In the genomic region with DNA sequence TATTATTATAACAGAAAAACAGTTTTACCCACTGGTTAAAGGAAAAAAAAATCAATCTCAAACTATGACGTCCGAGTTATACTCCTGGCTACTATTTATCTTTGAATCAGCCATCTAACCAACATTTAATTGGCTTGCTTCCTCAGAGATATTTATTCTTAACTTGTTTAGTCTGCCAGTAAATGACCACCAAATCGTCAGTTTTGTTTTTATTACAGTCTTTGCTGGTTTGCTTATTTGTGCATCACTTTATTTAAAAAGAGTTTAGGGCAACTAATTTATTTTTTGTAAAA, we compare ENCODE assay signal across 12 cellular contexts.
DNase-seq lines count a peak whose midpoint lies in the region; ATAC-seq, FAIRE-seq and TF ChIP-seq lines count a peak whose summit lies in the region.
"Had no signal": no experiment of that assay in that cellular context is flagged by ENCODE, and none has a peak within 500 bp of the region (broad histone marks: within the 10 kb centered on the region; RNA-seq: fewer than 3 reads in every experiment).

No MANE protein-coding gene starts in this region.

- H3K27ac ChIP-seq in SK-N-SH (ENCODE audit: low read depth in 2 of 2, low read length in 1 of 2), result peak overlapping the region; percentile 34 to 54
- H3K27ac ChIP-seq in fibroblast of lung (ENCODE audit: insufficient read depth, low read length), result no peak overlapping the region
- peak overlapping the region in 1 of 4 donors; percentile 40 for H3K27ac ChIP-seq in pancreas
- H3K27ac ChIP-seq: C4-2B had no signal

- H3K4me1 ChIP-seq in SK-N-SH (ENCODE audit: control insufficient read depth in 1 of 2, insufficient read depth in 2 of 2, low read depth in 1 of 2, low read length in 1 of 2) (peaks cover 20 to 26% of the 10 kb centered on the region in 2 experiments; a peak in 3 of 4 replicates), fibroblast of lung (ENCODE audit: control insufficient read depth, extremely low read depth, insufficient read depth, low read length) (peaks cover 4% of the 10 kb centered on the region), pancreas (peaks cover 0 to 25% (median 19%) of the 10 kb centered on the region in 3 donors)

- 60% methylated on average over 3 of the region's 3 CpGs for WGBS in SK-N-SH (ENCODE audit: low lambda C conversion rate)
- WGBS in pancreas, 2 donors, result 6 to 8% methylated on average over 3 of the region's 3 CpGs

- no peak for TF ChIP-seq CTCF in SK-N-SH (IDR thresholded peaks at IDR 0.05)
- no peak for TF ChIP-seq CTCF in fibroblast of lung (conservative IDR thresholded peaks at IDR 0.05 in 1 of 2, IDR thresholded peaks at IDR 0.05 in 1 of 2; ENCODE audit: low read depth in 1 of 2, low read length in 2 of 2)
- no peak for TF ChIP-seq CTCF in pancreas (IDR thresholded peaks at IDR 0.05)

- H3K9me3 ChIP-seq in SK-N-SH, result no peaks in the 10 kb centered on the region
- H3K9me3 ChIP-seq in fibroblast of lung (ENCODE audit: control insufficient read depth, insufficient read depth, low read depth, low read length), result no peaks in the 10 kb centered on the region
- no peaks in the 10 kb centered on the region for H3K9me3 ChIP-seq in pancreas
- H3K9me3 ChIP-seq: HAP-1 had no signal

- no peaks in the 10 kb centered on the region for H3K9me2 ChIP-seq in SK-N-SH

- DNase-seq in EH (ENCODE audit: low read depth) (peak; percentile 42), SK-N-SH (no peak), fibroblast of lung (ENCODE audit: low read depth in 2 of 2) (peak; percentile 27 to 57), pancreas (no peak), NCI-H2227 treated with DMSO at 0.1 percent for 48 hours (lab: John Stamatoyannopoulos, UW) (no peak), islet precursor cell (no peak)
- no peak for DNase-seq in stimulated activated CD4-positive, alpha-beta T cell treated with anti-CD3 and anti-CD28 coated beads, Interleukin-1b, Interleukin-23, amount 100 ng/mL, for 48 hours
- DNase-seq: COR-L47, NCI-H226 had no signal

- H3F3A ChIP-seq in SK-N-SH (replicated peaks; ENCODE audit: insufficient read depth), result peaks cover 11% of the 10 kb centered on the region

- FAIRE-seq in pancreas (lab: Jason Lieb, UNC), result no peak

- H3K36me3 ChIP-seq in SK-N-SH (replicated peaks in 1 of 2; ENCODE audit: control insufficient read depth in 1 of 2, insufficient read depth in 2 of 2, low read length in 1 of 2) (peaks cover 0 to 3% of the 10 kb centered on the region in 2 experiments), fibroblast of lung (ENCODE audit: control insufficient read depth, insufficient read depth, low read length) (no peaks in the 10 kb centered on the region), pancreas (no peaks in the 10 kb centered on the region)
- H3K36me3 ChIP-seq: HAP-1 had no signal

- TF ChIP-seq RAD21 in SK-N-SH (IDR thresholded peaks at IDR 0.05; ENCODE audit: low read length), result no peak

- H3K4me2 ChIP-seq in SK-N-SH, result no peak overlapping the region
- H3K4me2 ChIP-seq in fibroblast of lung (ENCODE audit: extremely low read depth, insufficient read depth, low read length), result no peak overlapping the region

- peak; percentile 23 to 43 (median 28) for ATAC-seq in pancreas
- no peak for ATAC-seq in GM18511 (IDR thresholded peaks at IDR 0.05; ENCODE audit: unreplicated experiment)

- CTCF ChIA-PET in SK-N-SH (lab: Yijun Ruan, JAX), result interaction anchor here (0.5 to 2.0 kb wide), 15 partner anchors 9 to 590 kb away, joined by 3 to 18 read pairs (median 4); a partner anchor contains a TSS

- H3K79me2 ChIP-seq in SK-N-SH (ENCODE audit: insufficient read depth), result peaks cover 98% of the 10 kb centered on the region
- peaks cover 9% of the 10 kb centered on the region for H3K79me2 ChIP-seq in fibroblast of lung (ENCODE audit: control insufficient read depth, insufficient read depth, low read length)

- H3K9ac ChIP-seq in SK-N-SH (no peak overlapping the region; the same call in 1 of the 2 replicates), fibroblast of lung (ENCODE audit: insufficient read depth, low read length) (no peak overlapping the region)

- H3K4me3 ChIP-seq in SK-N-SH (ENCODE audit: low read depth in 2 of 2, low read length in 1 of 2) (no peak overlapping the region), fibroblast of lung (replicated peaks in 1 of 4; ENCODE audit: control extremely low read depth in 1 of 4, insufficient read depth in 1 of 4, low read depth in 3 of 4, low read length in 4 of 4) (no peak overlapping the region), pancreas (no peak overlapping the region)
- H3K4me3 ChIP-seq: HAP-1 had no signal

- TF ChIP-seq EP300 in SK-N-SH (IDR thresholded peaks at IDR 0.05; ENCODE audit: borderline replicate concordance in 1 of 2, low read depth in 1 of 2, low read length in 1 of 2), result no peak

- H3K27me3 ChIP-seq in SK-N-SH (ENCODE audit: insufficient read depth) (no peaks in the 10 kb centered on the region), fibroblast of lung (ENCODE audit: control insufficient read depth, insufficient read depth, low read length) (no peaks in the 10 kb centered on the region), pancreas (no peaks in the 10 kb centered on the region)

- intact Hi-C loops in pancreas (cut with DNase I), result loop anchor here in 2 of 3 donors (10.0 kb wide), 2 partner anchors 585 to 595 kb away; no protein-coding TSS in a partner anchor

- H4K20me1 ChIP-seq in SK-N-SH (ENCODE audit: insufficient read depth), result peaks cover 28% of the 10 kb centered on the region
- H4K20me1 ChIP-seq in fibroblast of lung (ENCODE audit: control insufficient read depth, extremely low read depth, insufficient read depth, low read length), result no peaks in the 10 kb centered on the region

- H2AFZ ChIP-seq in SK-N-SH (ENCODE audit: low read depth) (no peak overlapping the region), fibroblast of lung (ENCODE audit: low read length) (no peak overlapping the region)

- POLR2A ChIA-PET in SK-N-SH (lab: Yijun Ruan, JAX), result no interaction called here

TF ChIP-seq in SK-N-SH, 30 proteins besides CTCF, POLR2A, EP300 and RAD21:
- TF ChIP-seq EZH2phosphoT487 (IDR thresholded peaks at IDR 0.05; ENCODE audit: borderline replicate concordance, low read depth) (no peak), TAF1 (IDR thresholded peaks at IDR 0.05; ENCODE audit: borderline replicate concordance, low read depth, low read length) (no peak), JUND (IDR thresholded peaks at IDR 0.05) (no peak), GABPA (IDR thresholded peaks at IDR 0.05; ENCODE audit: low read depth) (no peak), SMC3 (IDR thresholded peaks at IDR 0.05; ENCODE audit: low read depth, low read length) (no peak), RCOR1 (IDR thresholded peaks at IDR 0.05; ENCODE audit: low read length) (no peak), FOSL2 (IDR thresholded peaks at IDR 0.05; ENCODE audit: borderline replicate concordance, low read depth) (no peak), MXI1 (IDR thresholded peaks at IDR 0.05; ENCODE audit: low read depth, low read length) (no peak), YY1 (IDR thresholded peaks at IDR 0.05; ENCODE audit: low read depth) (no peak), POLR2AphosphoS5 (IDR thresholded peaks at IDR 0.05; ENCODE audit: low read depth, low read length) (no peak), RXRA (IDR thresholded peaks at IDR 0.05; ENCODE audit: borderline replicate concordance, low read depth) (no peak), NRF1 (IDR thresholded peaks at IDR 0.05; ENCODE audit: low read depth, low read length) (no peak)
- TF ChIP-seq, protein P1, sequence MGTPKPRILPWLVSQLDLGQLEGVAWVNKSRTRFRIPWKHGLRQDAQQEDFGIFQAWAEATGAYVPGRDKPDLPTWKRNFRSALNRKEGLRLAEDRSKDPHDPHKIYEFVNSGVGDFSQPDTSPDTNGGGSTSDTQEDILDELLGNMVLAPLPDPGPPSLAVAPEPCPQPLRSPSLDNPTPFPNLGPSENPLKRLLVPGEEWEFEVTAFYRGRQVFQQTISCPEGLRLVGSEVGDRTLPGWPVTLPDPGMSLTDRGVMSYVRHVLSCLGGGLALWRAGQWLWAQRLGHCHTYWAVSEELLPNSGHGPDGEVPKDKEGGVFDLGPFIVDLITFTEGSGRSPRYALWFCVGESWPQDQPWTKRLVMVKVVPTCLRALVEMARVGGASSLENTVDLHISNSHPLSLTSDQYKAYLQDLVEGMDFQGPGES (IDR thresholded peaks at IDR 0.05; ENCODE audit: low read depth, low read length), result no peak
- TF ChIP-seq, protein P2, sequence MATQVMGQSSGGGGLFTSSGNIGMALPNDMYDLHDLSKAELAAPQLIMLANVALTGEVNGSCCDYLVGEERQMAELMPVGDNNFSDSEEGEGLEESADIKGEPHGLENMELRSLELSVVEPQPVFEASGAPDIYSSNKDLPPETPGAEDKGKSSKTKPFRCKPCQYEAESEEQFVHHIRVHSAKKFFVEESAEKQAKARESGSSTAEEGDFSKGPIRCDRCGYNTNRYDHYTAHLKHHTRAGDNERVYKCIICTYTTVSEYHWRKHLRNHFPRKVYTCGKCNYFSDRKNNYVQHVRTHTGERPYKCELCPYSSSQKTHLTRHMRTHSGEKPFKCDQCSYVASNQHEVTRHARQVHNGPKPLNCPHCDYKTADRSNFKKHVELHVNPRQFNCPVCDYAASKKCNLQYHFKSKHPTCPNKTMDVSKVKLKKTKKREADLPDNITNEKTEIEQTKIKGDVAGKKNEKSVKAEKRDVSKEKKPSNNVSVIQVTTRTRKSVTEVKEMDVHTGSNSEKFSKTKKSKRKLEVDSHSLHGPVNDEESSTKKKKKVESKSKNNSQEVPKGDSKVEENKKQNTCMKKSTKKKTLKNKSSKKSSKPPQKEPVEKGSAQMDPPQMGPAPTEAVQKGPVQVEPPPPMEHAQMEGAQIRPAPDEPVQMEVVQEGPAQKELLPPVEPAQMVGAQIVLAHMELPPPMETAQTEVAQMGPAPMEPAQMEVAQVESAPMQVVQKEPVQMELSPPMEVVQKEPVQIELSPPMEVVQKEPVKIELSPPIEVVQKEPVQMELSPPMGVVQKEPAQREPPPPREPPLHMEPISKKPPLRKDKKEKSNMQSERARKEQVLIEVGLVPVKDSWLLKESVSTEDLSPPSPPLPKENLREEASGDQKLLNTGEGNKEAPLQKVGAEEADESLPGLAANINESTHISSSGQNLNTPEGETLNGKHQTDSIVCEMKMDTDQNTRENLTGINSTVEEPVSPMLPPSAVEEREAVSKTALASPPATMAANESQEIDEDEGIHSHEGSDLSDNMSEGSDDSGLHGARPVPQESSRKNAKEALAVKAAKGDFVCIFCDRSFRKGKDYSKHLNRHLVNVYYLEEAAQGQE (IDR thresholded peaks at IDR 0.05; ENCODE audit: low read depth, low read length), result no peak

Comparison
In these comparisons a context has a peak if more than half of its experiments do, and no peak if none do; other contexts are left out.
1. DNase-seq: peak in EH (single experiment) and fibroblast of lung (2 of 2); none in SK-N-SH (single experiment), pancreas (0 of 6), stimulated activated CD4-positive, alpha-beta T cell treated with anti-CD3 and anti-CD28 coated beads, Interleukin-1b, Interleukin-23, amount 100 ng/mL, for 48 hours (single experiment), NCI-H2227 treated with DMSO at 0.1 percent for 48 hours (single experiment) and islet precursor cell (single experiment).